ENCODE assay signal across 12 cellular contexts in genomic region chr6:68126089-68126749, GRCh38.
A peak's percentile ranks its signal among the peaks of the same experiment; 100 is the strongest.
DNase-seq lines count a peak whose midpoint lies in the region; ATAC-seq and FAIRE-seq lines count a peak whose summit lies in the region.
"Had no signal": no experiment of that assay in that cellular context is flagged by ENCODE, and none has a peak within 500 bp of the region (broad histone marks: within the 10 kb centered on the region; RNA-seq: fewer than 3 reads in every experiment).

No MANE protein-coding gene starts in this region.

- no peaks in the 10 kb centered on the region for H3K27me3 Mint-ChIP-seq in stimulated activated memory B cell treated with anti-CD40 and anti-IgM and Interleukin-4, amounts not matched to agents 10 μg/mL and 1 μg/mL and 100 μg/mL, for 72 hours

- no peak overlapping the region for H3K4me3 Mint-ChIP-seq in stimulated activated memory B cell treated with anti-CD40 and anti-IgM and Interleukin-4, amounts not matched to agents 10 μg/mL and 1 μg/mL and 100 μg/mL, for 72 hours
- H3K4me3 Mint-ChIP-seq: activated T-cell treated with anti-CD3 and anti-CD28 coated beads, Interleukin-2, amount 50 U/mL, for 72 hours; H9 had no signal

- H3K9me3 Mint-ChIP-seq in stimulated activated memory B cell treated with anti-CD40 and anti-IgM and Interleukin-4, amounts not matched to agents 10 μg/mL and 1 μg/mL and 100 μg/mL, for 72 hours, result peaks cover 14% of the 10 kb centered on the region

- H3K4me1 Mint-ChIP-seq in stimulated activated memory B cell treated with anti-CD40 and anti-IgM and Interleukin-4, amounts not matched to agents 10 μg/mL and 1 μg/mL and 100 μg/mL, for 72 hours, result no peaks in the 10 kb centered on the region
- H3K4me1 Mint-ChIP-seq: H9 had no signal

- H3K36me3 Mint-ChIP-seq in stimulated activated memory B cell treated with anti-CD40 and anti-IgM and Interleukin-4, amounts not matched to agents 10 μg/mL and 1 μg/mL and 100 μg/mL, for 72 hours, result no peaks in the 10 kb centered on the region

- no peak for DNase-seq in GM19239 (ENCODE audit: insufficient read length, low spot score)
- DNase-seq in NCI-H1694 treated with DMSO at 0.1 percent for 48 hours (lab: John Stamatoyannopoulos, UW), result no peak
- DNase-seq in SIG-M5 treated with dmso at 0.1 percent for 504 hours (lab: John Stamatoyannopoulos, UW; ENCODE audit: unreplicated experiment), result no peak
- DNase-seq in COR-L47 (lab: John Stamatoyannopoulos, UW), result no peak
- DNase-seq: activated T-cell treated with anti-CD3 and anti-CD28 coated beads, Interleukin-2, amount 50 U/mL, for 72 hours; H9; left ventricle myocardium inferior; OCI-M1; stimulated activated CD4-positive, alpha-beta T cell treated with anti-CD3 and anti-CD28 coated beads, Interleukin-4, amount 100 ng/mL, for 24 hours had no signal

- no peak overlapping the region for H3K27ac Mint-ChIP-seq in stimulated activated memory B cell treated with anti-CD40 and anti-IgM and Interleukin-4, amounts not matched to agents 10 μg/mL and 1 μg/mL and 100 μg/mL, for 72 hours
- H3K27ac Mint-ChIP-seq: activated T-cell treated with anti-CD3 and anti-CD28 coated beads, Interleukin-2, amount 50 U/mL, for 72 hours; H9 had no signal

- ATAC-seq in HG02759 (IDR thresholded peaks at IDR 0.05; ENCODE audit: unreplicated experiment), result peak; percentile 99
- ATAC-seq in HG03521 (IDR thresholded peaks at IDR 0.05; ENCODE audit: unreplicated experiment), result peak; percentile 96
- peak; percentile 61 for ATAC-seq in stimulated activated memory B cell treated with anti-CD40 and anti-IgM and Interleukin-4, amounts not matched to agents 10 μg/mL and 1 μg/mL and 100 μg/mL, for 72 hours
- ATAC-seq: activated T-cell treated with anti-CD3 and anti-CD28 coated beads, Interleukin-2, amount 50 U/mL, for 72 hours had no signal

- peak; percentile 76 for FAIRE-seq in GM19239 (lab: Jason Lieb, UNC)
